In the genomic region with DNA sequence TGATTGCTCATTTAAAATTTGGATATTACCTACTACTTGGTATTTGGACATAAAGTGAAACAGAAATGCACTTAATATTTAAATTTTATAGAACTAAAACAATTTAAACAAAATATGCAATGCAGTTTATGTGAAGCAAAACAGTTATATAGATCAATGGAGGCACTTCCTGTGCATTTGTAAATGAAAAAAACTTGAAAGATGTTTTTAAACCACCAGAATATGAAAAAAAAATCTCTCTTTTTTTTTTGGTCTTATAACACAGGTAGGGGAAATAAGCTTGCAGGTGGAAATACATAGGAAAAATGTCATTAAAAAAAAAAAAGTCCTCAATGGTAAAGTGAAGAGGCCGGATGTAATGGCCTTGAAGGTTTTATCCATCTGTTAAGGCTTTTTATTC, we compare ENCODE assay signal across 20 cellular contexts.
DNase-seq lines count a peak whose midpoint lies in the region; ATAC-seq and TF ChIP-seq lines count a peak whose summit lies in the region.
"Had no signal": no experiment of that assay in that cellular context is flagged by ENCODE, and none has a peak within 500 bp of the region (broad histone marks: within the 10 kb centered on the region; RNA-seq: fewer than 3 reads in every experiment).

No MANE protein-coding gene starts in this region.

- intact Hi-C loops in CD4-positive, alpha-beta T cell (cut with DNase I, micrococcal nuclease): no loop called here
- intact Hi-C loops in vagina (cut with DNase I): loop anchor here (5.0 kb wide), 1 partner anchor 184 kb away; no protein-coding TSS in a partner anchor

- in situ Hi-C loops in brain microvascular endothelial cell (cut with HindIII; ENCODE audit: low pct_ligation_motif_present, low sequenced_read_pairs): no loop called here

- H3K36me3 Mint-ChIP-seq in CD4-positive, alpha-beta T cell (ENCODE audit: low read depth): no peaks in the 10 kb centered on the region
- H3K36me3 Mint-ChIP-seq in GM23338 (ENCODE audit: low read depth) (peaks cover 4% of the 10 kb centered on the region; the same call in 1 of the 3 replicates), osteocyte (ENCODE audit: unreplicated experiment) (peaks cover 3% of the 10 kb centered on the region)
- H3K36me3 Mint-ChIP-seq: CD8-positive, alpha-beta memory T cell; IgD-negative memory B cell had no signal

- no peak overlapping the region for H2AFZ ChIP-seq in GM23338

- no peaks in the 10 kb centered on the region for H3K27me3 Mint-ChIP-seq in CD4-positive, alpha-beta T cell
- no peaks in the 10 kb centered on the region for H3K27me3 Mint-ChIP-seq in GM23338 (ENCODE audit: insufficient read depth, low read depth, poor library complexity)
- no peaks in the 10 kb centered on the region for H3K27me3 Mint-ChIP-seq in osteocyte (ENCODE audit: unreplicated experiment)
- H3K27me3 Mint-ChIP-seq: CD8-positive, alpha-beta memory T cell; IgD-negative memory B cell had no signal

- H3K27ac Mint-ChIP-seq in CD4-positive, alpha-beta T cell: peak overlapping the region; percentile 45
- H3K27ac Mint-ChIP-seq in GM23338 (peak overlapping the region; percentile 81), osteocyte (ENCODE audit: unreplicated experiment) (peak overlapping the region; percentile 88)
- H3K27ac Mint-ChIP-seq: IgD-negative memory B cell had no signal

- no peaks in the 10 kb centered on the region for H3K9me2 ChIP-seq in GM23338 (ENCODE audit: insufficient read depth)

- peaks cover 20% of the 10 kb centered on the region for H3K4me1 ChIP-seq in GM23338 (ENCODE audit: insufficient read depth)
- H3K4me1 ChIP-seq in vagina: peaks cover 11% of the 10 kb centered on the region
- H3K4me1 ChIP-seq: BLaER1 had no signal

- H3K9me3 ChIP-seq in CD4-positive, alpha-beta T cell (ENCODE audit: control insufficient read depth, low read length): no peaks in the 10 kb centered on the region
- no peaks in the 10 kb centered on the region for H3K9me3 ChIP-seq in vagina

- no peak for TF ChIP-seq CTCF in CD4-positive, alpha-beta T cell (IDR thresholded peaks at IDR 0.05)
- TF ChIP-seq CTCF in GM23338 (conservative IDR thresholded peaks at IDR 0.05; ENCODE audit: low read depth in 2 of 2) (no peak), brain microvascular endothelial cell (IDR thresholded peaks at IDR 0.05; ENCODE audit: low read depth, low read length, missing control alignments) (no peak), osteocyte (IDR thresholded peaks at IDR 0.05) (no peak), vagina (IDR thresholded peaks at IDR 0.05) (no peak)

- POLR2A ChIA-PET in CD4-positive, alpha-beta T cell (lab: Charles Lee): interaction anchor here (0.6 to 2.8 kb wide), 5 partner anchors 9 to 322 kb away, joined by 3 to 10 read pairs (median 4); no protein-coding TSS in a partner anchor

- no peaks in the 10 kb centered on the region for H3K9me3 Mint-ChIP-seq in CD4-positive, alpha-beta T cell
- H3K9me3 Mint-ChIP-seq in GM23338 (peaks cover 10% of the 10 kb centered on the region; the same call in 1 of the 3 replicates), osteocyte (ENCODE audit: unreplicated experiment) (peaks cover 5% of the 10 kb centered on the region)
- H3K9me3 Mint-ChIP-seq: IgD-negative memory B cell had no signal

- TF ChIP-seq POLR2A in vagina (IDR thresholded peaks at IDR 0.05): no peak

- peak overlapping the region; percentile 64 for H3K4me3 Mint-ChIP-seq in CD4-positive, alpha-beta T cell
- no peak overlapping the region for H3K4me3 Mint-ChIP-seq in GM23338
- H3K4me3 Mint-ChIP-seq in osteocyte (ENCODE audit: unreplicated experiment): no peak overlapping the region
- H3K4me3 Mint-ChIP-seq: CD8-positive, alpha-beta memory T cell; IgD-negative memory B cell had no signal

- peaks cover 3% of the 10 kb centered on the region; the same call in 1 of the 2 replicates for H3K36me3 ChIP-seq in GM23338 (ENCODE audit: insufficient read depth)
- H3K36me3 ChIP-seq in brain microvascular endothelial cell (replicated peaks): no peaks in the 10 kb centered on the region
- H3K36me3 ChIP-seq in vagina: no peaks in the 10 kb centered on the region
- H3K36me3 ChIP-seq: BLaER1 had no signal

- no peaks in the 10 kb centered on the region for H4K20me1 ChIP-seq in GM23338 (replicated peaks; ENCODE audit: insufficient read depth)
- H4K20me1 ChIP-seq: BLaER1 had no signal

- H3K27me3 ChIP-seq in CD4-positive, alpha-beta T cell (ENCODE audit: control insufficient read depth, insufficient read depth, low read length): no peaks in the 10 kb centered on the region
- H3K27me3 ChIP-seq in GM23338 (ENCODE audit: insufficient read depth) (no peaks in the 10 kb centered on the region), brain microvascular endothelial cell (replicated peaks) (no peaks in the 10 kb centered on the region), vagina (no peaks in the 10 kb centered on the region)
- H3K27me3 ChIP-seq: BLaER1 had no signal

- H3K4me1 Mint-ChIP-seq in CD4-positive, alpha-beta T cell (ENCODE audit: low read depth): peaks cover 28% of the 10 kb centered on the region
- H3K4me1 Mint-ChIP-seq in GM23338 (peaks cover 20% of the 10 kb centered on the region), osteocyte (ENCODE audit: unreplicated experiment) (peaks cover 39% of the 10 kb centered on the region)

- CTCF ChIA-PET in CD4-positive, alpha-beta T cell (lab: Charles Lee): no interaction called here

- no peak overlapping the region for H3K27ac ChIP-seq in CD4-positive, alpha-beta T cell (ENCODE audit: low read depth, low read length)
- H3K27ac ChIP-seq in GM23338 (ENCODE audit: low read depth) (no peak overlapping the region), brain microvascular endothelial cell (peak overlapping the region; percentile 87), vagina (no peak overlapping the region)
- H3K27ac ChIP-seq: BLaER1 had no signal

- no peak for DNase-seq in CD4-positive, alpha-beta T cell
- DNase-seq in GM23338 (ENCODE audit: low spot score) (no peak), brain microvascular endothelial cell (no peak), osteocyte (ENCODE audit: extremely low spot score, unreplicated experiment) (no peak), DMS 273 (lab: John Stamatoyannopoulos, UW; ENCODE audit: unreplicated experiment) (no peak), NK-92 (lab: John Stamatoyannopoulos, UW; ENCODE audit: unreplicated experiment) (no peak), vagina (ENCODE audit: extremely low spot score in 2 of 2) (no peak)
- DNase-seq: Calu3, Kasumi-1, NCI-H1694 treated with DMSO at 0.1 percent for 48 hours, NCI-H2081 treated with DMSO at 0.1 percent for 48 hours, NCI-H446 treated with DMSO at 0.1 percent for 48 hours, NCI-H526 treated with DMSO at 0.1 percent for 48 hours, PC-3, Right ventricle myocardium superior had no signal

- H3K79me2 ChIP-seq in GM23338 (replicated peaks; ENCODE audit: insufficient read depth): no peaks in the 10 kb centered on the region

- H3F3A ChIP-seq in GM23338 (replicated peaks; ENCODE audit: low read depth): no peaks in the 10 kb centered on the region

- ATAC-seq in CD4-positive, alpha-beta T cell (ENCODE audit: poor library complexity): peak; percentile 70
- ATAC-seq in GM23338: no peak
- ATAC-seq in GM19467 (IDR thresholded peaks at IDR 0.05; ENCODE audit: unreplicated experiment): no peak

- H3K4me2 ChIP-seq in GM23338: 0 out of 2 replicates have a peak overlapping the region, but pooled peaks have one; percentile 50
- H3K4me2 ChIP-seq: BLaER1 had no signal

- H3K4me3 ChIP-seq in GM23338: no peak overlapping the region
- no peak overlapping the region for H3K4me3 ChIP-seq in brain microvascular endothelial cell (ENCODE audit: low read depth, low read length)
- no peak overlapping the region for H3K4me3 ChIP-seq in vagina
- H3K4me3 ChIP-seq: A549, BLaER1 had no signal

TF ChIP-seq in GM23338, 12 proteins besides CTCF, POLR2A, EP300 and RAD21:
- TF ChIP-seq ZNF331 (CRISPR knock-in tag; IDR thresholded peaks at IDR 0.05; ENCODE audit: low read depth): no peak
